In the genomic region with DNA sequence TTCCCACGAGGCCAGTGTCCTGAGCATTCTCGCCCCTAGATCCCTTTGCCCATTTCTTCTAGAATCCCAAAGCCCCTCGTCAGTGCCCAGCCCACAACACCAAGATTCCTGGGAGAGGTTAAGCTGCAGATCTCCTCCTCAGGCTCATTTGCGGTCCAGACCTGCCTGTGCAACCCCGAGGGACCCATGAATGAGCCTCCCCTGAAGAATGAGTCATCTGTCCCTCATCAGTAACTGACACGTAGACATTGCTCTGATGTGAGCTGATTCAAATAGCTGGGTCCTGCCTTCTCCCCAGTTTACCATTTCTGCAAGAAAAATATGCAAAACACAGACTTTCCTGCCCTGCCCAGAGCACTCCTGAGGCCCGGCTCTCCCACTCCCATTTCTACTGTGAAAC, we compare ENCODE assay signal across 27 cellular contexts.
A peak's percentile ranks its signal among the peaks of the same experiment; 100 is the strongest.
DNase-seq lines count a peak whose midpoint lies in the region; ATAC-seq, FAIRE-seq and TF ChIP-seq lines count a peak whose summit lies in the region.
"Had no signal": no experiment of that assay in that cellular context is flagged by ENCODE, and none has a peak within 500 bp of the region (broad histone marks: within the 10 kb centered on the region; RNA-seq: fewer than 3 reads in every experiment).

No MANE protein-coding gene starts in this region.

- no peak overlapping the region for H2BK5ac ChIP-seq in H1 (ENCODE audit: low read depth, low read length)

- H4K91ac ChIP-seq in H1 (replicated peaks; ENCODE audit: insufficient read length, low read length) = no peak overlapping the region

- H3K4me1 ChIP-seq in H1 (replicated peaks in 1 of 4; ENCODE audit: control insufficient read depth in 3 of 4, insufficient read depth in 4 of 4, low read length in 3 of 4) (peaks cover 3 to 11% (median 4%) of the 10 kb centered on the region in 4 experiments; a peak in 4 of 7 replicates), psoas muscle (peaks cover 27% of the 10 kb centered on the region)
- H3K4me1 ChIP-seq: BE2C, BLaER1 had no signal

- peak; percentile 50 for DNase-seq in Daoy (ENCODE audit: low read depth)
- peak; percentile 44 for DNase-seq in NB4 (ENCODE audit: low read depth)
- no peak for DNase-seq in H1 (ENCODE audit: low read depth in 1 of 2, low spot score in 2 of 2)
- DNase-seq in psoas muscle = no peak
- no peak for DNase-seq in activated effector memory CD4-positive, alpha-beta T cell treated with Interleukin-2 at 50 U/mL for 16 hours
- DNase-seq in NK-92 (lab: John Stamatoyannopoulos, UW; ENCODE audit: unreplicated experiment) = no peak
- no peak for DNase-seq in NCI-H82 treated with DMSO at 0.1 percent for 48 hours (lab: John Stamatoyannopoulos, UW; ENCODE audit: unreplicated experiment)
- DNase-seq: 8988T; ACHN; BE2C; C1 segment of cervical spinal cord; CD4-positive, alpha-beta memory T cell; CD4-positive, CD25-positive, alpha-beta regulatory T cell; CD8-positive, alpha-beta memory T cell; COR-L47; DMS 273 treated with DMSO at 0.1 percent for 48 hours; DMS153; DMS53; DMS79; DND-41; GF-D8 had no signal

- no peak overlapping the region for H3K4ac ChIP-seq in H1 (replicated peaks; ENCODE audit: insufficient read length, low read depth, low read length)

- no peak overlapping the region for H3K18ac ChIP-seq in H1 (ENCODE audit: extremely low read depth, low read length)

- H3K9me3 ChIP-seq in H1 (ENCODE audit: insufficient read depth in 2 of 2, low read depth in 1 of 2, low read length in 1 of 2) (peaks cover 0 to 2% of the 10 kb centered on the region in 2 experiments; a peak in 1 of 4 replicates), psoas muscle (no peaks in the 10 kb centered on the region)
- H3K9me3 ChIP-seq: BE2C had no signal

- POLR2A ChIA-PET in H1 (lab: Charles Lee; ENCODE audit: partially characterized antibody) = no interaction called here

- no peak overlapping the region for H2BK120ac ChIP-seq in H1 (replicated peaks; ENCODE audit: low read depth, low read length)

- no peak for TF ChIP-seq POLR2A in NB4 (IDR thresholded peaks at IDR 0.05; ENCODE audit: extremely low read depth, insufficient read length)
- no peak for TF ChIP-seq POLR2A in H1 (IDR thresholded peaks at IDR 0.05; ENCODE audit: control extremely low read depth in 1 of 2, low read depth in 2 of 2, low read length in 2 of 2)

- no peak overlapping the region for H3K4me2 ChIP-seq in H1 (ENCODE audit: insufficient read depth in 1 of 2, low read depth in 2 of 2, low read length in 2 of 2)
- H3K4me2 ChIP-seq: BLaER1 had no signal

- no peak for TF ChIP-seq RAD21 in H1 (IDR thresholded peaks at IDR 0.05 in 1 of 2, conservative IDR thresholded peaks at IDR 0.05 in 1 of 2; ENCODE audit: low read depth in 2 of 2, low read length in 2 of 2)

- H3K23me2 ChIP-seq in H1 (ENCODE audit: low read depth, low read length) = no peaks in the 10 kb centered on the region

- CTCF ChIA-PET in H1 (lab: Charles Lee; ENCODE audit: partially characterized antibody) = no interaction called here

- H4K8ac ChIP-seq in H1 (ENCODE audit: extremely low read depth, insufficient read depth, low read length) = peak overlapping the region; percentile 79; the same call in 1 of the 2 replicates

- H3K79me1 ChIP-seq in H1 (ENCODE audit: low read depth, low read length) = peaks cover 8% of the 10 kb centered on the region

- peaks cover 0 to 89% of the 10 kb centered on the region in 2 experiments; a peak in 3 of 4 replicates for H3K79me2 ChIP-seq in H1 (ENCODE audit: control insufficient read depth in 1 of 2, insufficient read depth in 2 of 2, low read length in 2 of 2)

- H3K27ac ChIP-seq in H1 (ENCODE audit: low read depth, low read length) = no peak overlapping the region
- H3K27ac ChIP-seq in psoas muscle = no peak overlapping the region
- H3K27ac ChIP-seq: BLaER1 had no signal

- H2AK5ac ChIP-seq in H1 (ENCODE audit: low read depth, low read length) = no peak overlapping the region

- no peak overlapping the region for H2BK20ac ChIP-seq in H1 (ENCODE audit: low read length)

- peaks cover 0 to 9% (median 3%) of the 10 kb centered on the region in 4 experiments; a peak in 3 of 8 replicates for H3K36me3 ChIP-seq in H1 (ENCODE audit: control insufficient read depth in 2 of 4, insufficient read depth in 4 of 4, low read length in 3 of 4)
- H3K36me3 ChIP-seq in psoas muscle (ENCODE audit: insufficient read depth in 1 of 2, low read depth in 1 of 2) = no peaks in the 10 kb centered on the region
- H3K36me3 ChIP-seq: BE2C, BLaER1 had no signal

- H2BK12ac ChIP-seq in H1 (ENCODE audit: low read depth, low read length) = no peak overlapping the region

- TF ChIP-seq CTCF in NB4 (IDR thresholded peaks at IDR 0.05; ENCODE audit: low read depth, low read length) = no peak
- no peak for TF ChIP-seq CTCF in H1 (IDR thresholded peaks at IDR 0.05; ENCODE audit: control extremely low read depth in 1 of 3, insufficient read depth in 1 of 3, low read depth in 1 of 3, low read length in 3 of 3)
- TF ChIP-seq CTCF in psoas muscle (IDR thresholded peaks at IDR 0.05) = no peak

- ATAC-seq in psoas muscle (peak in 3 of 4 donors; percentile 80 to 85 (median 83)), HG03196 (IDR thresholded peaks at IDR 0.05; ENCODE audit: unreplicated experiment) (no peak)

- FAIRE-seq in H1 (lab: Jason Lieb, UNC) = no peak
- FAIRE-seq: A204.1, G401.6, GM12891, GM19239 had no signal

- peak overlapping the region in 1 of 4 experiments; percentile 18; a peak in 1 of 7 replicates for H3K9ac ChIP-seq in H1 (replicated peaks in 1 of 4; ENCODE audit: extremely low read depth in 1 of 4, low read depth in 3 of 4, low read length in 3 of 4)
- H3K9ac ChIP-seq: BLaER1 had no signal

- 94% methylated on average over 7 of the region's 7 CpGs; no CpG with 5 or more reads in 1 of the 2 experiments for WGBS in H1 (ENCODE audit: extremely low coverage in 1 of 2, insufficient coverage in 1 of 2, insufficient read length in 1 of 2, insufficient replicate concordance in 2 of 2, low coverage in 1 of 2, low lambda C conversion rate in 2 of 2, missing lambda C conversion rate in 1 of 2), 2 experiments
- WGBS in psoas muscle, 3 donors = 71 to 78% (median 73%) methylated on average over 7 of the region's 7 CpGs

- H2AFZ ChIP-seq in H1 (ENCODE audit: low read length) = no peak overlapping the region

- intact Hi-C loops in psoas muscle (cut with DNase I) = no loop called here

- H4K5ac ChIP-seq in H1 (ENCODE audit: insufficient read length, low read depth, low read length) = no peak overlapping the region

- H3K14ac ChIP-seq in H1 (ENCODE audit: insufficient read length) = no peak overlapping the region

- no peak overlapping the region for H2BK15ac ChIP-seq in H1 (ENCODE audit: low read length)

- H3K56ac ChIP-seq in H1 (replicated peaks; ENCODE audit: insufficient read length, low read depth, low read length) = no peak overlapping the region

- H3K4me3 ChIP-seq in NB4 (ENCODE audit: low read depth, low read length) = no peak overlapping the region
- no peak overlapping the region for H3K4me3 ChIP-seq in H1 (ENCODE audit: extremely low read depth in 1 of 4, insufficient read depth in 2 of 4, low read depth in 3 of 4, low read length in 4 of 4)
- no peak overlapping the region for H3K4me3 ChIP-seq in psoas muscle
- H3K4me3 ChIP-seq: BLaER1 had no signal

- H3K27me3 ChIP-seq in H1 (replicated peaks in 1 of 4; ENCODE audit: control insufficient read depth in 3 of 4, extremely low read depth in 1 of 4, insufficient read depth in 3 of 4, low read length in 3 of 4) = no peaks in the 10 kb centered on the region
- H3K27me3 ChIP-seq in psoas muscle (ENCODE audit: insufficient read depth in 3 of 3, low read length in 2 of 3) = no peaks in the 10 kb centered on the region
- H3K27me3 ChIP-seq: BE2C, BLaER1 had no signal

- H4K20me1 ChIP-seq in H1 (replicated peaks in 1 of 2; ENCODE audit: control insufficient read depth in 1 of 2, insufficient read depth in 2 of 2, low read length in 2 of 2) = peaks cover 0 to 2% of the 10 kb centered on the region in 2 experiments
- H4K20me1 ChIP-seq: BLaER1 had no signal

- TF ChIP-seq EP300 in H1 (IDR thresholded peaks at IDR 0.05; ENCODE audit: borderline replicate concordance in 1 of 2, low read depth in 2 of 2, low read length in 2 of 2) = no peak

- H3K23ac ChIP-seq in H1 (ENCODE audit: insufficient read length) = no peak overlapping the region

TF ChIP-seq in H1, 55 proteins besides CTCF, POLR2A, EP300 and RAD21:
- TF ChIP-seq GTF2F1 (IDR thresholded peaks at IDR 0.05; ENCODE audit: borderline replicate concordance, low read depth, low read length) (no peak), RBBP5 (IDR thresholded peaks at IDR 0.05; ENCODE audit: borderline replicate concordance, low read depth, low read length) (no peak), NANOG (IDR thresholded peaks at IDR 0.05; ENCODE audit: insufficient read depth, low read depth, low read length, poor library complexity, severe bottlenecking) (no peak), TEAD4 (IDR thresholded peaks at IDR 0.05; ENCODE audit: low read depth, low read length) (no peak), POLR2AphosphoS5 (IDR thresholded peaks at IDR 0.05; ENCODE audit: low read depth, low read length) (no peak), CEBPB (IDR thresholded peaks at IDR 0.05; ENCODE audit: low read depth, low read length) (no peak), KDM1A (IDR thresholded peaks at IDR 0.05; ENCODE audit: borderline replicate concordance, low read length) (no peak), CHD1 (IDR thresholded peaks at IDR 0.05; ENCODE audit: low read depth, low read length) (no peak), JUND (IDR thresholded peaks at IDR 0.05; ENCODE audit: low read length) (no peak), TAF7 (optimal IDR thresholded peaks at IDR 0.05; ENCODE audit: borderline replicate concordance, low read depth, low read length) (no peak), SUZ12 (IDR thresholded peaks at IDR 0.05; ENCODE audit: low read length) (no peak), POU5F1 (IDR thresholded peaks at IDR 0.05; ENCODE audit: low read depth, low read length) (no peak), MAFK (IDR thresholded peaks at IDR 0.05; ENCODE audit: low read depth, low read length) (no peak), SAP30 (IDR thresholded peaks at IDR 0.05; ENCODE audit: insufficient read depth, insufficient replicate concordance, low read length) (no peak)
- TF ChIP-seq, protein P1, sequence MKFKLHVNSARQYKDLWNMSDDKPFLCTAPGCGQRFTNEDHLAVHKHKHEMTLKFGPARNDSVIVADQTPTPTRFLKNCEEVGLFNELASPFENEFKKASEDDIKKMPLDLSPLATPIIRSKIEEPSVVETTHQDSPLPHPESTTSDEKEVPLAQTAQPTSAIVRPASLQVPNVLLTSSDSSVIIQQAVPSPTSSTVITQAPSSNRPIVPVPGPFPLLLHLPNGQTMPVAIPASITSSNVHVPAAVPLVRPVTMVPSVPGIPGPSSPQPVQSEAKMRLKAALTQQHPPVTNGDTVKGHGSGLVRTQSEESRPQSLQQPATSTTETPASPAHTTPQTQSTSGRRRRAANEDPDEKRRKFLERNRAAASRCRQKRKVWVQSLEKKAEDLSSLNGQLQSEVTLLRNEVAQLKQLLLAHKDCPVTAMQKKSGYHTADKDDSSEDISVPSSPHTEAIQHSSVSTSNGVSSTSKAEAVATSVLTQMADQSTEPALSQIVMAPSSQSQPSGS (IDR thresholded peaks at IDR 0.05; ENCODE audit: low read length) = no peak

Comparison
In these comparisons a context has a peak if more than half of its experiments do, and no peak if none do; other contexts are left out.
1. DNase-seq: peak in Daoy (single experiment) and NB4 (single experiment); none in H1 (0 of 2), psoas muscle (0 of 2), activated effector memory CD4-positive, alpha-beta T cell treated with Interleukin-2 at 50 U/mL for 16 hours (single experiment), NK-92 (single experiment) and NCI-H82 treated with DMSO at 0.1 percent for 48 hours (single experiment).